Comparison of ENCODE assay signal across 8 cellular contexts in the genomic region with DNA sequence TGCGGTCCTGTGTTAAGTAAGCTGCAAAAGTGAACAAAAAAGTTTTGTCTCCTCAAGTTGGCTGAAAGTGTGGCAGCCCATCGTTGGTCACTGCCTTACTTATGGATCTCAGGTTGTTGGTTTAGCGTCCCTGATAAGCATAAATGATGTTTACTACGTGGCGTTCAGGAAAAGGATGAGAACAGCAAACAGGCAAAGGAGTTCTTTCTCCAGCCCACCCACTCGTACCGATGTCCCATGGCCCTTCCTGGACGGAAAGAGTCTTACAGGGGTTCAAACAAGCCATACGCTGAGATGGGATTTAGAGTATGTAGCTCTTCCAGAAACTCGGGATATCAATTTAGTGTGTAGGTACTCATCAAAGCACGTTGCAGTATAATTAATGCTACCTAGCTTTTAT. TPM values are rescaled to one million over a fixed set of nuclear protein-coding genes. Genes with fewer than 3 reads are reported as not detected.
A peak's percentile ranks its signal among the peaks of the same experiment; 100 is the strongest.
DNase-seq lines count a peak whose midpoint lies in the region; ATAC-seq, FAIRE-seq and TF ChIP-seq lines count a peak whose summit lies in the region.

No MANE protein-coding gene starts in this region.

- TF ChIP-seq CTCF in endothelial cell of umbilical vein (IDR thresholded peaks at IDR 0.05; ENCODE audit: extremely low read depth in 1 of 2, insufficient read depth in 1 of 2, low read depth in 1 of 2, low read length in 2 of 2) (no peak), gastrocnemius medialis (IDR thresholded peaks at IDR 0.05 in 4 of 5, conservative IDR thresholded peaks at IDR 0.05 in 1 of 5) (no peak)

- peaks cover 10% of the 10 kb centered on the region for H3K79me2 ChIP-seq in endothelial cell of umbilical vein (ENCODE audit: control insufficient read depth, insufficient read depth, low read length)

- dilution Hi-C loops in endothelial cell of umbilical vein (cut with MboI; ENCODE audit: extremely low pct_ligation_motif_present, low sequenced_read_pairs): no loop called here

- peak overlapping the region; percentile 98 for H2AFZ ChIP-seq in endothelial cell of umbilical vein (ENCODE audit: low read depth, low read length)

- peak overlapping the region; percentile 92 for H3K4me2 ChIP-seq in endothelial cell of umbilical vein (ENCODE audit: insufficient read depth, low read length)

- H3K9me1 ChIP-seq in endothelial cell of umbilical vein (replicated peaks; ENCODE audit: control insufficient read depth, extremely low read depth, insufficient read depth, low read length): no peaks in the 10 kb centered on the region

- DNase-seq in OCI-M1 (lab: John Stamatoyannopoulos, UW) (peak; percentile 40), endothelial cell of umbilical vein (ENCODE audit: low read depth, low spot score) (no peak), gastrocnemius medialis (no peak), GDM1 (lab: John Stamatoyannopoulos, UW) (no peak), NCI-H510A (lab: John Stamatoyannopoulos, UW) (no peak), ACHN (no peak)

- H3K27ac ChIP-seq in endothelial cell of umbilical vein (ENCODE audit: insufficient read depth, low read depth, low read length) (peak overlapping the region; percentile 26), gastrocnemius medialis (peak overlapping the region; percentile 90 to 96 (median 93))

- ATAC-seq in GM19438 (IDR thresholded peaks at IDR 0.05; ENCODE audit: low read depth, unreplicated experiment): peak; percentile 9
- peak in 1 of 2 donors; percentile 0 for ATAC-seq in gastrocnemius medialis
- ATAC-seq in GM21723 (IDR thresholded peaks at IDR 0.05; ENCODE audit: unreplicated experiment): no peak

- intact Hi-C loops in endothelial cell of umbilical vein (cut with micrococcal nuclease) (loop anchor here (2.0 kb wide), 1 partner anchor 17 kb away; no protein-coding TSS in a partner anchor), gastrocnemius medialis (cut with DNase I; ENCODE audit: low total_unique reads) (loop anchor here (5.0 kb wide), 3 partner anchors 60 to 440 kb away; no protein-coding TSS in a partner anchor)

- H3K4me1 ChIP-seq in endothelial cell of umbilical vein (ENCODE audit: control insufficient read depth, extremely low read depth, insufficient read depth, low read length) (peaks cover 15% of the 10 kb centered on the region), gastrocnemius medialis (peaks cover 29 to 43% of the 10 kb centered on the region in 2 donors)

- H3K36me3 ChIP-seq in endothelial cell of umbilical vein (ENCODE audit: control insufficient read depth in 2 of 2, extremely low read depth in 1 of 2, insufficient read depth in 2 of 2, low read length in 2 of 2) (no peaks in the 10 kb centered on the region), gastrocnemius medialis (no peaks in the 10 kb centered on the region)

- FAIRE-seq in endothelial cell of umbilical vein (lab: Jason Lieb, UNC): no peak

- POLR2A ChIA-PET in endothelial cell of umbilical vein (lab: Charles Lee): no interaction called here

- H4K20me1 ChIP-seq in endothelial cell of umbilical vein (replicated peaks; ENCODE audit: control insufficient read depth, extremely low read depth, insufficient read depth, low read length): no peaks in the 10 kb centered on the region

- no peak for TF ChIP-seq POLR2A in endothelial cell of umbilical vein (IDR thresholded peaks at IDR 0.05; ENCODE audit: low read depth, low read length)
- no peak for TF ChIP-seq POLR2A in gastrocnemius medialis (IDR thresholded peaks at IDR 0.05)

- H3K9ac ChIP-seq in endothelial cell of umbilical vein (replicated peaks; ENCODE audit: extremely low read depth, insufficient read depth, low read length): no peak overlapping the region

- in situ Hi-C loops in gastrocnemius medialis (cut with MboI; ENCODE audit: low sequenced_read_pairs in 4 of 4) (loop anchor here in 2 of 4 donors (10.0 kb wide), 1 partner anchor 53 kb away; no protein-coding TSS in a partner anchor), ACHN (cut with HindIII; ENCODE audit: low pct_ligation_motif_present, low pct_unique_long_range_greater_than_20kb, low sequenced_read_pairs) (no loop called here)

- no peaks in the 10 kb centered on the region for H3K9me3 ChIP-seq in endothelial cell of umbilical vein (replicated peaks; ENCODE audit: control insufficient read depth, insufficient read depth, low read length)
- H3K9me3 ChIP-seq in gastrocnemius medialis: no peaks in the 10 kb centered on the region

- CTCF ChIA-PET in endothelial cell of umbilical vein (lab: Charles Lee): interaction anchor here (0.5 to 2.6 kb wide), 4 partner anchors 10 to 170 kb away, joined by 3 to 8 read pairs (median 3); no protein-coding TSS in a partner anchor

- H3K27me3 ChIP-seq in endothelial cell of umbilical vein (ENCODE audit: control insufficient read depth in 2 of 2, insufficient read depth in 2 of 2, low read length in 2 of 2): peaks cover 0 to 2% of the 10 kb centered on the region in 2 experiments
- no peaks in the 10 kb centered on the region for H3K27me3 ChIP-seq in gastrocnemius medialis

- BruUV-seq in endothelial cell of umbilical vein (replicated peaks; lab: Mats Ljungman, UMichigan): no TSS peak

- H3K4me3 ChIP-seq in endothelial cell of umbilical vein (replicated peaks in 1 of 3; ENCODE audit: insufficient read depth in 1 of 3, low read depth in 1 of 3, low read length in 3 of 3) (peak overlapping the region in 2 of 3 experiments; percentile 84 to 88), gastrocnemius medialis (peak overlapping the region; percentile 76 to 97 (median 94))

TF ChIP-seq in endothelial cell of umbilical vein, 7 proteins besides CTCF, POLR2A, EP300 and RAD21:
- TF ChIP-seq EZH2 (IDR thresholded peaks at IDR 0.05; ENCODE audit: borderline replicate concordance, low read depth, low read length, severe bottlenecking) (no peak), POLR2AphosphoS5 (IDR thresholded peaks at IDR 0.05; ENCODE audit: insufficient read depth, low read depth, low read length) (no peak), GATA2 (IDR thresholded peaks at IDR 0.05; ENCODE audit: insufficient read depth, insufficient read length, low read depth, low read length) (no peak), FOS (IDR thresholded peaks at IDR 0.05; ENCODE audit: borderline replicate concordance, insufficient read depth, low read length) (no peak), JUN (IDR thresholded peaks at IDR 0.05; ENCODE audit: borderline replicate concordance, insufficient read depth, insufficient read length, low read depth) (no peak), MYC (IDR thresholded peaks at IDR 0.05; ENCODE audit: low read depth, low read length) (no peak)
- TF ChIP-seq, protein P1, sequence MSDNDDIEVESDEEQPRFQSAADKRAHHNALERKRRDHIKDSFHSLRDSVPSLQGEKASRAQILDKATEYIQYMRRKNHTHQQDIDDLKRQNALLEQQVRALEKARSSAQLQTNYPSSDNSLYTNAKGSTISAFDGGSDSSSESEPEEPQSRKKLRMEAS (IDR thresholded peaks at IDR 0.05; ENCODE audit: insufficient read depth, insufficient read length): no peak

RNA-seq across cellular contexts. Expression of a gene that starts 0.5 kb away (rescaled TPM):
- total RNA-seq in endothelial cell of umbilical vein: 9.2 and 10.7 TPM in 2 replicates
- polyA plus RNA-seq in endothelial cell of umbilical vein: 1.4 and 2.3 TPM in 2 replicates
- polyA plus RNA-seq in endothelial cell of umbilical vein (2011; cell fraction: cytosol; rRNA removed): 3.5 and 4.0 TPM in 2 replicates
- 9.3 and 11.4 TPM in 2 replicates for polyA plus RNA-seq in endothelial cell of umbilical vein (2011; cell fraction: nucleus; rRNA removed)
- 6.3 and 6.5 TPM in 2 replicates for polyA plus RNA-seq in endothelial cell of umbilical vein (2012)
- 1.1 and 1.6 TPM in 2 replicates for polyA minus RNA-seq in endothelial cell of umbilical vein
- polyA minus RNA-seq in endothelial cell of umbilical vein (2011; cell fraction: cytosol; rRNA and poly(A)+ RNA removed): 2.6 TPM
- 6.5 and 13.4 TPM in 2 replicates for polyA minus RNA-seq in endothelial cell of umbilical vein (2011; cell fraction: nucleus; rRNA and poly(A)+ RNA removed)
- 10 to 100 TPM; 17.1 to 28.2 (median 20.8) TPM for total RNA-seq in gastrocnemius medialis
